In the genomic region with DNA sequence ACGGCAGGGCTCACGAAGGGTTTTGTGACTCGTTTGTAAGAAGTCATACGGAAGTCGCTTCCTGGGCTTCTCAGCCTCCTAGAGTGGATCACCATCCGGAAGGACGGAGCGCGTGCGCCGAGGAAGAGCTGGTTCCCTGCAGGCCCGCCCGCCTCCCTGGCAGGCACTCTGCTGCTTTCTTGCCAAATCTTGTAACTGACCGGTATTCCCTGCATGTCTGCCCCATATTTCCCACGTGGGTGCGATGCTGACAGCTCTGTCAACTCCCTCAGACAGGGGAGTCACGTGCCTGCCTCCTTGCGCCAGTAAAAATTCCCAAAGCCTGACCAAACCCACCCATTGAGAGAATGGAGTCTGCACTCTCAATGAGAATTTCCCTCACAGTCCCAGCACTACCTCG, we compare ENCODE assay signal across 19 cellular contexts. TPM values are rescaled to one million over a fixed set of nuclear protein-coding genes. Genes with fewer than 3 reads are reported as not detected.
DNase-seq lines count a peak whose midpoint lies in the region; ATAC-seq, FAIRE-seq and TF ChIP-seq lines count a peak whose summit lies in the region.
"Had no signal": no experiment of that assay in that cellular context is flagged by ENCODE, and none has a peak within 500 bp of the region (broad histone marks: within the 10 kb centered on the region; RNA-seq: fewer than 3 reads in every experiment).

No MANE protein-coding gene starts in this region.

- H3K27ac ChIP-seq in right lobe of liver (no peak overlapping the region), HepG2 (ENCODE audit: extremely low read length, insufficient read depth, low read length) (no peak overlapping the region)
- H3K27ac ChIP-seq: cardiac muscle cell, dorsolateral prefrontal cortex, gastroesophageal sphincter, KMS-11 had no signal

- POLR2A ChIA-PET in HepG2 (lab: Yijun Ruan, JAX) = interaction anchor here (2.1 kb wide), 1 partner anchor 9 kb away, joined by 8 read pairs; no protein-coding TSS in a partner anchor

- in situ Hi-C loops in HepG2 (cut with HindIII; ENCODE audit: extremely low pct_ligation_motif_present, low pct_unique_long_range_greater_than_20kb) (loop anchor here (5.0 kb wide), 1 partner anchor 1018 kb away; no protein-coding TSS in a partner anchor), HAP-1 (cut with MboI; ENCODE audit: low sequenced_read_pairs) (no loop called here)

- H2AFZ ChIP-seq in HepG2 (ENCODE audit: low read length) = no peak overlapping the region

- peak; percentile 20 to 68 (median 65) for DNase-seq in right lobe of liver
- DNase-seq in HepG2 (ENCODE audit: low spot score) = no peak
- DNase-seq in amniotic epithelial cell (ENCODE audit: low read depth) = peak; percentile 36
- DNase-seq in fibroblast of pulmonary artery (ENCODE audit: low read depth) = peak; percentile 76
- DNase-seq in occipital lobe (lab: John Stamatoyannopoulos, UW) = no peak
- DNase-seq in HAP-1 (ENCODE audit: low spot score in 2 of 2) = no peak
- DNase-seq: activated CD4-positive, alpha-beta T cell treated with anti-CD3 and anti-CD28 coated beads for 36 hours; activated naive CD4-positive, alpha-beta T cell treated with anti-CD3 and anti-CD28 coated beads, Interleukin-2, amount 10 ng/mL, durations not matched to agents 7 days and 5 days; activated T-cell treated with anti-CD3 and anti-CD28 coated beads, Interleukin-2, amount 50 U/mL, for 72 hours; mesenchymal stem cell; naive B cell; NCI-H1694; OCI-M1 had no signal

- H3K27me3 ChIP-seq in right lobe of liver (no peaks in the 10 kb centered on the region), HepG2 (ENCODE audit: control insufficient read depth in 1 of 2, insufficient read depth in 2 of 2, low read length in 2 of 2) (peaks cover 7 to 38% of the 10 kb centered on the region in 2 experiments; a peak in 4 of 5 replicates), HAP-1 (ENCODE audit: low read depth) (no peaks in the 10 kb centered on the region)

- no peak for TF ChIP-seq EP300 in HepG2 (IDR thresholded peaks at IDR 0.05; ENCODE audit: low read depth in 2 of 2, low read length in 2 of 2)
- TF ChIP-seq EP300 in HepG2 (CRISPR knock-in tag; IDR thresholded peaks at IDR 0.05; ENCODE audit: borderline replicate concordance) = no peak

- TF ChIP-seq POLR2A in right lobe of liver (IDR thresholded peaks at IDR 0.05) (no peak), HepG2 (IDR thresholded peaks at IDR 0.05; ENCODE audit: insufficient read depth in 1 of 2, low read depth in 2 of 2, low read length in 2 of 2) (no peak)

- H3K4me2 ChIP-seq in HepG2 (ENCODE audit: low read depth, low read length) = no peak overlapping the region
- H3K4me2 ChIP-seq: KMS-11 had no signal

- intact Hi-C loops in right lobe of liver (cut with DNase I) = loop anchor here (10.0 kb wide), 2 partner anchors 665 to 675 kb away; no protein-coding TSS in a partner anchor
- intact Hi-C loops in HepG2 (cut with micrococcal nuclease; ENCODE audit: unreplicated experiment) = loop anchor here (5.0 kb wide), 1 partner anchor 1018 kb away; no protein-coding TSS in a partner anchor

- H3K4me1 ChIP-seq in right lobe of liver (peaks cover 0 to 9% (median 0%) of the 10 kb centered on the region in 4 donors), HepG2 (ENCODE audit: insufficient read depth, low read length) (peaks cover 42% of the 10 kb centered on the region), HAP-1 (peaks cover 5% of the 10 kb centered on the region)

- ATAC-seq in right lobe of liver (peak in 2 of 4 donors; percentile 3 to 51), HepG2 (no peak), HG02884 (IDR thresholded peaks at IDR 0.05; ENCODE audit: unreplicated experiment) (no peak)
- ATAC-seq: activated CD4-positive, alpha-beta T cell treated with anti-CD3 and anti-CD28 coated beads for 36 hours; activated T-cell treated with anti-CD3 and anti-CD28 coated beads, Interleukin-2, amount 50 U/mL, for 72 hours; gastroesophageal sphincter had no signal

- H4K20me1 ChIP-seq in HepG2 (ENCODE audit: insufficient read depth, low read length) = no peaks in the 10 kb centered on the region

- BruUV-seq in HepG2 (replicated peaks; lab: Mats Ljungman, UMichigan) = no TSS peak

- no peak for FAIRE-seq in HepG2 (lab: Jason Lieb, UNC)
- FAIRE-seq: GM12891 had no signal

- CTCF ChIA-PET in HepG2 (lab: Yijun Ruan, JAX; ENCODE audit: low intra/inter-chr PET ratio, low total read pairs) = no interaction called here

- TF ChIP-seq CTCF in right lobe of liver (IDR thresholded peaks at IDR 0.05) (no peak), HepG2 (CRISPR knock-in tag; IDR thresholded peaks at IDR 0.05) (no peak), fibroblast of pulmonary artery (IDR thresholded peaks at IDR 0.05; ENCODE audit: low read length, missing control alignments) (no peak)

- H3K79me2 ChIP-seq in HepG2 (ENCODE audit: insufficient read depth, low read length) = no peaks in the 10 kb centered on the region

- H3K9ac ChIP-seq in HepG2 (ENCODE audit: insufficient read depth, low read depth, low read length) = no peak overlapping the region
- H3K9ac ChIP-seq: KMS-11 had no signal

- 44% methylated on average over 8 of the region's 19 CpGs for WGBS in right lobe of liver (ENCODE audit: insufficient coverage, low coverage, low lambda C conversion rate, missing lambda C conversion rate)
- WGBS in HepG2 (ENCODE audit: low lambda C conversion rate) = 75% methylated on average over 17 of the region's 19 CpGs

- H3K9me3 ChIP-seq in right lobe of liver (no peaks in the 10 kb centered on the region), HepG2 (ENCODE audit: low read length) (no peaks in the 10 kb centered on the region), HAP-1 (no peaks in the 10 kb centered on the region)
- H3K9me3 ChIP-seq: gastroesophageal sphincter had no signal

- TF ChIP-seq RAD21 in HepG2 (CRISPR knock-in tag; IDR thresholded peaks at IDR 0.05) = no peak

- H3K36me3 ChIP-seq in right lobe of liver (no peaks in the 10 kb centered on the region), HepG2 (replicated peaks in 1 of 2; ENCODE audit: control insufficient read depth in 1 of 2, insufficient read depth in 2 of 2, low read length in 2 of 2) (no peaks in the 10 kb centered on the region), HAP-1 (replicated peaks) (no peaks in the 10 kb centered on the region)
- H3K36me3 ChIP-seq: cardiac muscle cell, gastroesophageal sphincter had no signal

- H3K4me3 ChIP-seq in right lobe of liver = no peak overlapping the region
- H3K4me3 ChIP-seq in HepG2 (replicated peaks in 1 of 3; ENCODE audit: insufficient read depth in 1 of 3, low read depth in 2 of 3, low read length in 3 of 3) = no peak overlapping the region
- peak overlapping the region; percentile 10 for H3K4me3 ChIP-seq in fibroblast of pulmonary artery (replicated peaks; ENCODE audit: low read depth, low read length)
- no peak overlapping the region for H3K4me3 ChIP-seq in HAP-1
- H3K4me3 ChIP-seq: cardiac muscle cell, gastroesophageal sphincter had no signal

TF ChIP-seq in HepG2, 621 proteins besides CTCF, POLR2A, EP300 and RAD21:
- no peak for TF ChIP-seq NFE2L2 (IDR thresholded peaks at IDR 0.05; ENCODE audit: low read length)
- TF ChIP-seq BHLHE40 (IDR thresholded peaks at IDR 0.05; ENCODE audit: low read length) = no peak
- no peak for TF ChIP-seq ZNF777 (CRISPR knock-in tag; IDR thresholded peaks at IDR 0.05)
- no peak for TF ChIP-seq IRX3 (CRISPR knock-in tag; IDR thresholded peaks at IDR 0.05; ENCODE audit: borderline replicate concordance, low read depth)
- no peak for TF ChIP-seq KDM6A (CRISPR knock-in tag; IDR thresholded peaks at IDR 0.05; ENCODE audit: low read depth)
- no peak for TF ChIP-seq SMAD9 (CRISPR knock-in tag; IDR thresholded peaks at IDR 0.05)
- TF ChIP-seq, protein P1, sequence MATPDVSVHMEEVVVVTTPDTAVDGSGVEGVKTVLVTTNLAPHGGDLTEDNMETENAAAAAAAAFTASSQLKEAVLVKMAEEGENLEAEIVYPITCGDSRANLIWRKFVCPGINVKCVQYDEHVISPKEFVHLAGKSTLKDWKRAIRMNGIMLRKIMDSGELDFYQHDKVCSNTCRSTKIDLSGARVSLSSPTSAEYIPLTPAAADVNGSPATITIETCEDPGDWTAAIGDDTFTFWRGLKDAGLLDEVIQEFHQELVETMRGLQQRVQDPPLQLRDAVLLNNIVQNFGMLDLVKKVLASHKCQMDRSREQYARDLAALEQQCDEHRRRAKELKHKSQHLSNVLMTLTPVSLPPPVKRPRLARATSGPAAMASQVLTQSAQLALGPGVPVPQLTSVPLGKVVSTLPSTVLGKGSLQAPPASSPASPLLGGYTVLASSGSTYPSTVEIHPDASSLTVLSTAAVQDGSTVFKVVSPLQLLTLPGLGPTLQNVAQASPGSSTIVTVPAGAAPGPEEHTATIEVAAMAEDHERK (CRISPR knock-in tag; IDR thresholded peaks at IDR 0.05; ENCODE audit: low read depth) = no peak
- no peak for TF ChIP-seq PITX1 (CRISPR knock-in tag; IDR thresholded peaks at IDR 0.05)
- no peak for TF ChIP-seq HNF4G (IDR thresholded peaks at IDR 0.05; ENCODE audit: borderline replicate concordance, low read depth, low read length)
- no peak for TF ChIP-seq HNF4G (CRISPR knock-in tag; IDR thresholded peaks at IDR 0.05; ENCODE audit: borderline replicate concordance, low read depth)

RNA-seq across cellular contexts. Expression of gene SHH, which starts 12.7 kb away (rescaled TPM):
- 10 to 100 TPM in 4 of 6 experiments, 1 to 10 TPM in 2; 6.8 to 18.6 (median 12.4) TPM for total RNA-seq in right lobe of liver
- total RNA-seq in HepG2 (2016; rRNA removed; fragmentation: Illumina TruSeq; extraction: Trizol) = 1.7 and 1.9 TPM in 2 replicates
- total RNA-seq in HepG2 (2016; cell fraction: cytosol; rRNA removed; fragmentation: Illumina TruSeq; extraction: Trizol; ENCODE audit: low read depth) = 0.10 and 0.53 TPM in 2 replicates
- total RNA-seq in HepG2 (2016; cell fraction: insoluble cytoplasmic fraction; rRNA removed; fragmentation: Illumina TruSeq; extraction: Trizol) = 1.3 and 2.2 TPM in 2 replicates
- 0.80 and 1.6 TPM in 2 replicates for total RNA-seq in HepG2 (2016; cell fraction: membrane; rRNA removed; fragmentation: Illumina TruSeq; extraction: Trizol)
- 1.3 TPM in 2 replicates for total RNA-seq in HepG2 (2016; cell fraction: nucleus; rRNA removed; fragmentation: Illumina TruSeq; extraction: Trizol)
- polyA plus RNA-seq in HepG2 (2011; rRNA removed) = 3.4 and 4.9 TPM in 2 replicates
- polyA plus RNA-seq in HepG2 (2011; cell fraction: cytosol; rRNA removed) = 1.9 and 3.3 TPM in 2 replicates
- 12.2 and 16.4 TPM in 2 replicates for polyA plus RNA-seq in HepG2 (2011; cell fraction: nucleus; rRNA removed)
- 3.5 and 6.3 TPM in 2 replicates for polyA plus RNA-seq in HepG2 (2012)
- 0.17 TPM in 2 replicates for polyA plus RNA-seq in HepG2 (2016; cell fraction: cytosol; fragmentation: Illumina TruSeq; extraction: Trizol; ENCODE audit: low read depth)
- 1.8 and 2.1 TPM in 2 replicates for polyA plus RNA-seq in HepG2 (2016; cell fraction: insoluble cytoplasmic fraction; fragmentation: Illumina TruSeq; extraction: Trizol; ENCODE audit: low read depth)
- polyA plus RNA-seq in HepG2 (2016; cell fraction: membrane; fragmentation: Illumina TruSeq; extraction: Trizol; ENCODE audit: low read depth) = 0.12 and 0.47 TPM in 2 replicates
- polyA plus RNA-seq in HepG2 (2016; cell fraction: nucleus; fragmentation: Illumina TruSeq; extraction: Trizol; ENCODE audit: insufficient read depth, low read depth) = 3.9 and 4.1 TPM in 2 replicates
- polyA minus RNA-seq in HepG2 (2011; rRNA and poly(A)+ RNA removed; ENCODE audit: low replicate concordance) = 9.0 TPM in 1 of 2 replicates, not detected in the other
- 4.0 and 5.5 TPM in 2 replicates for polyA minus RNA-seq in HepG2 (2011; cell fraction: cytosol; rRNA and poly(A)+ RNA removed)
- polyA minus RNA-seq in HepG2 (2011; cell fraction: nucleus; rRNA and poly(A)+ RNA removed) = 4.5 and 5.2 TPM in 2 replicates
- total RNA-seq in occipital lobe = 0.62 TPM
- total RNA-seq: activated CD4-positive, alpha-beta T cell treated with anti-CD3 and anti-CD28 coated beads for 36 hours; cardiac muscle cell had no signal
- polyA plus RNA-seq: cardiac muscle cell had no signal

Comparison
In these comparisons a context has a peak if more than half of its experiments do, and no peak if none do; other contexts are left out.
1. DNase-seq: peak in right lobe of liver (3 of 3), amniotic epithelial cell (single experiment) and fibroblast of pulmonary artery (single experiment); none in HepG2 (single experiment), occipital lobe (single experiment) and HAP-1 (0 of 2).